12 cellular contexts compared by ENCODE assay signal in the genomic region with DNA sequence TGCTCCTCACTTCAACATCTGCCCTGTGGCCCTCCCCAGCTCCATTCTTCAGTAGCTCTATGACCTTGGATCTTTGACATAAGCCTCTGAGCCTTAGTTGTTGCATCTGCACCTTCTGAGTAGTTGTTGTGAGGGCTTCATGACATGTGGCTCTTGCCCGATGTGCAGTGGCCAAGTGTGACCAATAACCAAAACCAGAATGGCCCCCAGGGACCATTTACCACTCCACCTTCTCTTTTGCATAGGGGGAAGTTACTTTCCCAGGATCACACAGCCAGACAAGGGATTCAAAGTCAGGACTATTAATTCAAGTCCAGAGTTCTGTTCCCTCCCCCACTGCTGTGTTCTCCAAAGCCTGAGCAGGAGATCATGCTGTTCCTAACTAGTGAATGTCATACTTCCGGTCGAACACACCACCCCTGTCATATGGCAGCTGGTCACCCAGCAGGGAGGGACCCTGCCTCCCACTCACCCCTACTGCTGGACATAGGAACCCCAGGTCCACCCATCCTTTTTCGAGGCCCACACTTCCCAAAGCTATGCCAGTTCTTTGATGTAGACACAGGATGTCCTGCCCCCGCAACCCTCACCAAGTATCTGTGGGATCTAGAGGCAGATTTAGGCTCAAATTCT. TPM values are rescaled to one million over a fixed set of nuclear protein-coding genes. Genes with fewer than 3 reads are reported as not detected.
DNase-seq lines count a peak whose midpoint lies in the region; ATAC-seq and TF ChIP-seq lines count a peak whose summit lies in the region.
"Had no signal": no experiment of that assay in that cellular context is flagged by ENCODE, and none has a peak within 500 bp of the region (broad histone marks: within the 10 kb centered on the region; RNA-seq: fewer than 3 reads in every experiment).

No MANE protein-coding gene starts in this region.

- H3K4me3 ChIP-seq in BLaER1 (no peak overlapping the region), mucosa of descending colon (no peak overlapping the region), A673 (ENCODE audit: low read depth, low read length, poor library complexity, severe bottlenecking) (no peak overlapping the region), coronary artery (no peak overlapping the region)
- H3K4me3 ChIP-seq: pancreas had no signal

- BruUV-seq in A673 (replicated peaks; lab: Mats Ljungman, UMichigan) = no TSS peak

- H3K27me3 ChIP-seq in BLaER1 = peaks cover 11% of the 10 kb centered on the region
- H3K27me3 ChIP-seq in A673 (replicated peaks; ENCODE audit: insufficient read depth, low read depth, low read length, poor library complexity) = no peaks in the 10 kb centered on the region
- H3K27me3 ChIP-seq: pancreas had no signal

- intact Hi-C loops in mucosa of descending colon (cut with DNase I, micrococcal nuclease) = no loop called here
- intact Hi-C loops in A673 (cut with micrococcal nuclease; ENCODE audit: unreplicated experiment) = no loop called here

- POLR2A ChIA-PET in A673 (lab: Charles Lee; ENCODE audit: low non-redundant PET) = no interaction called here

- peak overlapping the region; percentile 87 for H3K4me2 ChIP-seq in BLaER1

- no peak for DNase-seq in activated naive CD8-positive, alpha-beta T cell treated with anti-CD3 and anti-CD28 coated beads, Interleukin-2, amount 50 U/mL, for 24 hours
- DNase-seq in mucosa of descending colon (no peak), A673 (ENCODE audit: low spot score) (no peak), coronary artery (ENCODE audit: low spot score) (no peak), NCI-H510A treated with DMSO at 0.1 percent for 48 hours (lab: John Stamatoyannopoulos, UW) (no peak)
- no peak for DNase-seq in stimulated activated CD4-positive, alpha-beta T cell treated with anti-CD3 and anti-CD28 coated beads, Interleukin-4, amount 100 ng/mL, for 24 hours

- H3K4me3 Mint-ChIP-seq in activated naive CD8-positive, alpha-beta T cell treated with anti-CD3 and anti-CD28 coated beads, Interleukin-2, amount 50 U/mL, for 24 hours = peak overlapping the region; percentile 22

- H3K4me1 ChIP-seq in BLaER1 (peaks cover 100% of the 10 kb centered on the region), mucosa of descending colon (ENCODE audit: low read depth) (peaks cover 4% of the 10 kb centered on the region), A673 (ENCODE audit: insufficient read depth, low read length, poor library complexity, severe bottlenecking) (no peaks in the 10 kb centered on the region)
- H3K4me1 ChIP-seq: pancreas had no signal

- H3K9me3 Mint-ChIP-seq in activated naive CD8-positive, alpha-beta T cell treated with anti-CD3 and anti-CD28 coated beads, Interleukin-2, amount 50 U/mL, for 24 hours = no peaks in the 10 kb centered on the region

- peak overlapping the region; percentile 14; the same call in 1 of the 2 replicates for H3K27ac ChIP-seq in BLaER1
- H3K27ac ChIP-seq in A673 (ENCODE audit: low read depth, low read length, poor library complexity, severe bottlenecking) = no peak overlapping the region
- peak overlapping the region in 1 of 2 donors; percentile 84 for H3K27ac ChIP-seq in coronary artery
- H3K27ac ChIP-seq: C4-2B had no signal

- H3K27me3 Mint-ChIP-seq in activated naive CD8-positive, alpha-beta T cell treated with anti-CD3 and anti-CD28 coated beads, Interleukin-2, amount 50 U/mL, for 24 hours = peaks cover 8% of the 10 kb centered on the region

- TF ChIP-seq CTCF in mucosa of descending colon (IDR thresholded peaks at IDR 0.05) (no peak), A673 (conservative IDR thresholded peaks at IDR 0.05; ENCODE audit: low read depth, low read length) (no peak), coronary artery (IDR thresholded peaks at IDR 0.05) (no peak)

- CTCF ChIA-PET in A673 (lab: Charles Lee) = no interaction called here

- no peaks in the 10 kb centered on the region for H4K20me1 ChIP-seq in BLaER1

- H3K36me3 ChIP-seq in BLaER1 = no peaks in the 10 kb centered on the region
- no peaks in the 10 kb centered on the region for H3K36me3 ChIP-seq in mucosa of descending colon (ENCODE audit: low read depth)
- H3K36me3 ChIP-seq in A673 (ENCODE audit: insufficient read depth, low read length, poor library complexity, severe bottlenecking) = no peaks in the 10 kb centered on the region
- H3K36me3 ChIP-seq: pancreas had no signal

- H3K4me1 Mint-ChIP-seq in activated naive CD8-positive, alpha-beta T cell treated with anti-CD3 and anti-CD28 coated beads, Interleukin-2, amount 50 U/mL, for 24 hours = peaks cover 72% of the 10 kb centered on the region

- H3K9me3 ChIP-seq in BLaER1 = no peaks in the 10 kb centered on the region
- no peaks in the 10 kb centered on the region for H3K9me3 ChIP-seq in mucosa of descending colon
- H3K9me3 ChIP-seq in A673 (ENCODE audit: low read depth, low read length, poor library complexity, severe bottlenecking) = no peaks in the 10 kb centered on the region
- H3K9me3 ChIP-seq: pancreas had no signal

- ATAC-seq in GM21619 (IDR thresholded peaks at IDR 0.05; ENCODE audit: unreplicated experiment) = peak; percentile 35
- ATAC-seq in activated naive CD8-positive, alpha-beta T cell treated with anti-CD3 and anti-CD28 coated beads, Interleukin-2, amount 50 U/mL, for 24 hours = no peak
- peak; percentile 7 for ATAC-seq in mucosa of descending colon
- ATAC-seq: HCT116 had no signal

- H3K9ac ChIP-seq in BLaER1 = no peak overlapping the region; the same call in 1 of the 2 replicates

- peaks cover 2% of the 10 kb centered on the region for H3K36me3 Mint-ChIP-seq in activated naive CD8-positive, alpha-beta T cell treated with anti-CD3 and anti-CD28 coated beads, Interleukin-2, amount 50 U/mL, for 24 hours (ENCODE audit: low read depth)

- H3K27ac Mint-ChIP-seq in activated naive CD8-positive, alpha-beta T cell treated with anti-CD3 and anti-CD28 coated beads, Interleukin-2, amount 50 U/mL, for 24 hours = peak overlapping the region; percentile 95

RNA-seq across cellular contexts. Expression of gene FGR, which starts 4.0 kb away (rescaled TPM):
- total RNA-seq in mucosa of descending colon (1 to 10 TPM; 2.3 to 5.7 (median 5.3) TPM), A673 (2021) (not detected in 2 replicates)
- total RNA-seq: epithelial cell of proximal tubule had no signal

RNA-seq across cellular contexts. Expression of gene AHDC1, which starts 27.0 kb away (rescaled TPM):
- total RNA-seq in mucosa of descending colon = 10 to 100 TPM; 13.7 to 58.6 (median 18.7) TPM
- 33.2 and 34.2 TPM in 2 replicates for total RNA-seq in A673 (2021)

RNA-seq across cellular contexts. Expression of gene IFI6, which starts 41.0 kb away (rescaled TPM):
- total RNA-seq in mucosa of descending colon (10 to 100 TPM in 2 of 3 donors, 1 to 10 TPM in 1; 8.3 to 51.4 (median 45.4) TPM), A673 (2021) (18.7 and 19.4 TPM in 2 replicates)
